ENCODE assay signal across 10 cellular contexts in genomic region chr3:31908391-31909097, GRCh38.
DNase-seq lines count a peak whose midpoint lies in the region; ATAC-seq and TF ChIP-seq lines count a peak whose summit lies in the region.
"Had no signal": no experiment of that assay in that cellular context is flagged by ENCODE, and none has a peak within 500 bp of the region (broad histone marks: within the 10 kb centered on the region; RNA-seq: fewer than 3 reads in every experiment).

No MANE protein-coding gene starts in this region.

- H3K4me2 ChIP-seq in DOHH2 (ENCODE audit: low read length) = peak overlapping the region; percentile 12; the same call in 1 of the 2 replicates

- peaks cover 93% of the 10 kb centered on the region for H3K79me2 ChIP-seq in DOHH2 (ENCODE audit: control insufficient read depth, low read length)

- H3K4me1 ChIP-seq in DOHH2 (ENCODE audit: control insufficient read depth, low read length) = peaks cover 88% of the 10 kb centered on the region

- no peaks in the 10 kb centered on the region for H3K9me2 ChIP-seq in DOHH2 (replicated peaks; ENCODE audit: control insufficient read depth, low read length)

- TF ChIP-seq CTCF in DOHH2 (IDR thresholded peaks at IDR 0.05; ENCODE audit: low read depth, low read length, poor library complexity, severe bottlenecking) = peak; percentile 27
- peak; percentile 35 for TF ChIP-seq CTCF in kidney epithelial cell (IDR thresholded peaks at IDR 0.05; ENCODE audit: insufficient read depth, low read length, poor library complexity, severe bottlenecking)

- H3K4me3 ChIP-seq in DOHH2 (ENCODE audit: low read length) (no peak overlapping the region), kidney epithelial cell (ENCODE audit: low read depth, low read length) (no peak overlapping the region)

- H3F3A ChIP-seq in DOHH2 (ENCODE audit: control insufficient read depth, insufficient read depth) = peaks cover 5% of the 10 kb centered on the region; the same call in 1 of the 2 replicates

- H3K9me3 ChIP-seq in DOHH2 (ENCODE audit: control insufficient read depth, insufficient read depth, low read length) = no peaks in the 10 kb centered on the region

- H4K20me1 ChIP-seq in DOHH2 (ENCODE audit: control insufficient read depth, insufficient read depth, low read depth, low read length) = peaks cover 11% of the 10 kb centered on the region; the same call in 1 of the 2 replicates

- H3K27ac ChIP-seq in DOHH2 (ENCODE audit: low read depth, low read length) = no peak overlapping the region

- peak; percentile 62 for ATAC-seq in HG02642 (IDR thresholded peaks at IDR 0.05; ENCODE audit: poor library complexity, unreplicated experiment)

- peaks cover 33% of the 10 kb centered on the region for H3K36me3 ChIP-seq in DOHH2 (ENCODE audit: control insufficient read depth, low read length)
- no peaks in the 10 kb centered on the region for H3K36me3 ChIP-seq in kidney epithelial cell (ENCODE audit: control insufficient read depth, insufficient read depth, low read length)

- H3K27me3 ChIP-seq in DOHH2 (ENCODE audit: control insufficient read depth, low read length) (no peaks in the 10 kb centered on the region), kidney epithelial cell (ENCODE audit: control insufficient read depth, insufficient read depth, low read length) (no peaks in the 10 kb centered on the region)

- DNase-seq in NCI-H69 (lab: John Stamatoyannopoulos, UW) = peak; percentile 36
- no peak for DNase-seq in kidney epithelial cell (ENCODE audit: low read depth)
- DNase-seq in SW480 (ENCODE audit: low spot score) = no peak
- no peak for DNase-seq in activated CD4-positive, CD25-positive, alpha-beta regulatory T cell treated with anti-CD3 and anti-CD28 coated beads, Interleukin-2, amount 50 U/mL, for 72 hours
- no peak for DNase-seq in retina
- no peak for DNase-seq in activated gamma-delta T cell treated with Interleukin-2 at 50 U/mL for 16 hours
- DNase-seq: left cardiac atrium; stimulated activated CD4-positive, alpha-beta T cell treated with anti-CD3 and anti-CD28 coated beads, Interleukin-4, amount 100 ng/mL, for 1 hour had no signal
